8 cellular contexts compared by ENCODE assay signal in genomic region chr16:56576585-56577299, GRCh38. TPM values are rescaled to one million over a fixed set of nuclear protein-coding genes. Genes with fewer than 3 reads are reported as not detected.
A peak's percentile ranks its signal among the peaks of the same experiment; 100 is the strongest.
DNase-seq lines count a peak whose midpoint lies in the region; ATAC-seq and TF ChIP-seq lines count a peak whose summit lies in the region.

No MANE protein-coding gene starts in this region.

- no peaks in the 10 kb centered on the region for H4K20me1 ChIP-seq in OCI-LY3 (ENCODE audit: insufficient read depth, low read length)

- H3K9me3 ChIP-seq in OCI-LY3 (ENCODE audit: insufficient read depth, low read length) = 0 out of 2 replicates have a peak, but pooled peaks cover 2% of the 10 kb centered on the region
- H3K9me3 ChIP-seq in neutrophil = no peaks in the 10 kb centered on the region
- H3K9me3 ChIP-seq in testis = no peaks in the 10 kb centered on the region

- peak overlapping the region; percentile 86 for H2AFZ ChIP-seq in OCI-LY3 (ENCODE audit: low read depth, low read length)

- H3K79me2 ChIP-seq in OCI-LY3 (ENCODE audit: low read length) = no peaks in the 10 kb centered on the region

- no peak overlapping the region for H3K27ac Mint-ChIP-seq in activated T-cell treated with anti-CD3 and anti-CD28 coated beads, Interleukin-2, amount 50 U/mL, for 24 hours

- WGBS in testis, 2 donors = 51 to 56% methylated on average over 8 of the region's 8 CpGs

- no peaks in the 10 kb centered on the region for H3K9me3 Mint-ChIP-seq in activated T-cell treated with anti-CD3 and anti-CD28 coated beads, Interleukin-2, amount 50 U/mL, for 24 hours

- H3K4me3 ChIP-seq in OCI-LY3 (ENCODE audit: low read length) = no peak overlapping the region
- H3K4me3 ChIP-seq in fibroblast of mammary gland (ENCODE audit: control insufficient read depth, low read depth, low read length) = no peak overlapping the region
- no peak overlapping the region for H3K4me3 ChIP-seq in neutrophil (ENCODE audit: low read depth in 1 of 2, low read length in 1 of 2)
- H3K4me3 ChIP-seq in testis = no peak overlapping the region

- DNase-seq in A172 (ENCODE audit: low spot score) (peak; percentile 67), fibroblast of mammary gland (ENCODE audit: low read depth) (peak; percentile 62), testis (peak; percentile 71)
- DNase-seq in activated T-cell treated with anti-CD3 and anti-CD28 coated beads, Interleukin-2, amount 50 U/mL, for 24 hours = peak; percentile 87

- TF ChIP-seq POLR2A in testis (IDR thresholded peaks at IDR 0.05) = no peak

- no peak overlapping the region for H3K9ac ChIP-seq in OCI-LY3 (ENCODE audit: low read length)

- no peak overlapping the region for H3K27ac ChIP-seq in OCI-LY3 (ENCODE audit: low read length)
- H3K27ac ChIP-seq in neutrophil = no peak overlapping the region
- H3K27ac ChIP-seq in testis = no peak overlapping the region

- ATAC-seq in GM18858 (IDR thresholded peaks at IDR 0.05; ENCODE audit: unreplicated experiment) = peak; percentile 62
- peak; percentile 89 for ATAC-seq in HG03342 (IDR thresholded peaks at IDR 0.05; ENCODE audit: unreplicated experiment)

- H3K4me2 ChIP-seq in OCI-LY3 (ENCODE audit: low read length) = peak overlapping the region; percentile 41

- no peak overlapping the region for H3K4me3 Mint-ChIP-seq in activated T-cell treated with anti-CD3 and anti-CD28 coated beads, Interleukin-2, amount 50 U/mL, for 24 hours

- H3K4me1 ChIP-seq in OCI-LY3 (ENCODE audit: low read length) (peaks cover 4% of the 10 kb centered on the region), neutrophil (ENCODE audit: control insufficient read depth in 1 of 2, insufficient read depth in 1 of 2, low read depth in 1 of 2, low read length in 1 of 2) (no peaks in the 10 kb centered on the region), testis (no peaks in the 10 kb centered on the region)

- peaks cover 7% of the 10 kb centered on the region; the same call in 1 of the 2 replicates for H3K27me3 ChIP-seq in OCI-LY3 (ENCODE audit: low read depth, low read length)
- peaks cover 12% of the 10 kb centered on the region for H3K27me3 ChIP-seq in neutrophil
- no peaks in the 10 kb centered on the region for H3K27me3 ChIP-seq in testis

- TF ChIP-seq CTCF in OCI-LY3 (IDR thresholded peaks at IDR 0.05; ENCODE audit: low read depth, low read length) (peak; percentile 92), fibroblast of mammary gland (conservative IDR thresholded peaks at IDR 0.05; ENCODE audit: control insufficient read depth, insufficient read depth, low read depth, low read length) (peak; percentile 84), neutrophil (IDR thresholded peaks at IDR 0.05) (peak; percentile 74), testis (IDR thresholded peaks at IDR 0.05) (peak; percentile 43 to 64 (median 57))

- no peaks in the 10 kb centered on the region for H3K27me3 Mint-ChIP-seq in activated T-cell treated with anti-CD3 and anti-CD28 coated beads, Interleukin-2, amount 50 U/mL, for 24 hours

- H3K36me3 ChIP-seq in OCI-LY3 (replicated peaks; ENCODE audit: low read depth, low read length) (no peaks in the 10 kb centered on the region), neutrophil (no peaks in the 10 kb centered on the region), testis (ENCODE audit: low read depth, missing control alignments) (no peaks in the 10 kb centered on the region)

- intact Hi-C loops in testis (cut with DNase I; ENCODE audit: low total_unique reads) = no loop called here

- H3K36me3 Mint-ChIP-seq in activated T-cell treated with anti-CD3 and anti-CD28 coated beads, Interleukin-2, amount 50 U/mL, for 24 hours (ENCODE audit: low read depth) = no peaks in the 10 kb centered on the region

- peaks cover 6% of the 10 kb centered on the region for H3K4me1 Mint-ChIP-seq in activated T-cell treated with anti-CD3 and anti-CD28 coated beads, Interleukin-2, amount 50 U/mL, for 24 hours (ENCODE audit: low read depth)

RNA-seq across cellular contexts. Expression of gene MT4, which starts 11.9 kb away (rescaled TPM):
- total RNA-seq in A172 (2014; rRNA removed; shearing (Covaris generic)) = not detected in 2 replicates
- total RNA-seq in testis = not detected
- 2.3 TPM for polyA plus RNA-seq in testis (ENCODE audit: insufficient read depth, low read depth, low replicate concordance)

RNA-seq across cellular contexts. Expression of gene MT3, which starts 12.6 kb away (rescaled TPM):
- total RNA-seq in A172 (2014; rRNA removed; shearing (Covaris generic)) = not detected in 2 replicates
- total RNA-seq in testis = 1 to 10 TPM in 1 of 2 donors, not detected in 1; 4.6 TPM
- 12.0 TPM for polyA plus RNA-seq in testis (ENCODE audit: insufficient read depth, low read depth, low replicate concordance)

RNA-seq across cellular contexts. Expression of gene MT2A, which starts 31.6 kb away (rescaled TPM):
- 137 and 184 TPM in 2 replicates for total RNA-seq in A172 (2014; rRNA removed; shearing (Covaris generic))
- total RNA-seq in testis = 10 to 100 TPM; 20.1 to 30.7 TPM
- 77.1 TPM for polyA plus RNA-seq in testis (ENCODE audit: insufficient read depth, low read depth, low replicate concordance)

RNA-seq across cellular contexts. Expression of gene MT1E, which starts 48.8 kb away (rescaled TPM):
- total RNA-seq in A172 (2014; rRNA removed; shearing (Covaris generic)) = not detected in 2 replicates
- 10 to 100 TPM; 10.5 to 55.4 TPM for total RNA-seq in testis
- 22.4 TPM for polyA plus RNA-seq in testis (ENCODE audit: insufficient read depth, low read depth, low replicate concordance)

RNA-seq across cellular contexts. Expression of gene MT1M, which starts 55.7 kb away (rescaled TPM):
- not detected in 2 replicates for total RNA-seq in A172 (2014; rRNA removed; shearing (Covaris generic))
- total RNA-seq in testis = 1 to 10 TPM; 2.2 to 3.7 TPM
- 2.6 TPM for polyA plus RNA-seq in testis (ENCODE audit: insufficient read depth, low read depth, low replicate concordance)
